In genomic region chr5:140111043-140111858, GRCh38 we compare ENCODE assay signal across 1 cellular context.
TF ChIP-seq lines count a peak whose summit lies in the region.

No MANE protein-coding gene starts in this region.

TF ChIP-seq in WTC11, 78 proteins besides CTCF, POLR2A, EP300 and RAD21 (continued from another document):
- TF ChIP-seq, protein P1, sequence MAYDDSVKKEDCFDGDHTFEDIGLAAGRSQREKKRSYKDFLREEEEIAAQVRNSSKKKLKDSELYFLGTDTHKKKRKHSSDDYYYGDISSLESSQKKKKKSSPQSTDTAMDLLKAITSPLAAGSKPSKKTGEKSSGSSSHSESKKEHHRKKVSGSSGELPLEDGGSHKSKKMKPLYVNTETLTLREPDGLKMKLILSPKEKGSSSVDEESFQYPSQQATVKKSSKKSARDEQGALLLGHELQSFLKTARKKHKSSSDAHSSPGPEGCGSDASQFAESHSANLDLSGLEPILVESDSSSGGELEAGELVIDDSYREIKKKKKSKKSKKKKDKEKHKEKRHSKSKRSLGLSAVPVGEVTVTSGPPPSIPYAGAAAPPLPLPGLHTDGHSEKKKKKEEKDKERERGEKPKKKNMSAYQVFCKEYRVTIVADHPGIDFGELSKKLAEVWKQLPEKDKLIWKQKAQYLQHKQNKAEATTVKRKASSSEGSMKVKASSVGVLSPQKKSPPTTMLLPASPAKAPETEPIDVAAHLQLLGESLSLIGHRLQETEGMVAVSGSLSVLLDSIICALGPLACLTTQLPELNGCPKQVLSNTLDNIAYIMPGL (CRISPR knock-in tag; IDR thresholded peaks at IDR 0.05), result no peak
- no peak for TF ChIP-seq RORB (CRISPR knock-in tag; IDR thresholded peaks at IDR 0.05)
- TF ChIP-seq ATF6 (CRISPR knock-in tag; IDR thresholded peaks at IDR 0.05), result no peak
- no peak for TF ChIP-seq ZMAT4 (CRISPR knock-in tag; IDR thresholded peaks at IDR 0.05)
- no peak for TF ChIP-seq GRHL2 (CRISPR knock-in tag; IDR thresholded peaks at IDR 0.05; ENCODE audit: insufficient replicate concordance, severe bottlenecking)
- no peak for TF ChIP-seq ZNF671 (CRISPR knock-in tag; IDR thresholded peaks at IDR 0.05)
- no peak for TF ChIP-seq ZNF263 (CRISPR knock-in tag; IDR thresholded peaks at IDR 0.05; ENCODE audit: low read depth)
